ENCODE assay signal across 1 cellular context in the genomic region with DNA sequence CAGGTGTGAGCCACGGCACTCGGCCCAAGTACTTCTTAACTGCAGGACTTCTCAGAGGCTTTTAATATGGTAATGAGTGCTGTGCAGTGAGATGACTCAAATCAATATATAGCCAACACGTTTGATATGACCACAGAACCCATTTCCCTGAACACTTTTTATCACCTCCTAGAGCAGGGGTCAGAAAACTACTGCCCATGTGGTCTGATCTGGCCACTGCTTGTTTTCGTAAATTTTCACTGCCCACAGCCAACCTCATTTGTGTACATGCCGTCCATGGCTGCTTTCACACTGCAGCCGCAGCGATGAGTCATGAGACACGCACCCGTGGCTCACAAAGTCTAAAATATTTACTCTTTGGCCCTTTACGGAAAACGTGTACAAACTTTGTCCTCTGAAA.
A peak's percentile ranks its signal among the peaks of the same experiment; 100 is the strongest.
TF ChIP-seq lines count a peak whose summit lies in the region.

No MANE protein-coding gene starts in this region.

TF ChIP-seq in K562, 482 proteins besides CTCF, POLR2A, EP300 and RAD21:
- TF ChIP-seq, protein P1, sequence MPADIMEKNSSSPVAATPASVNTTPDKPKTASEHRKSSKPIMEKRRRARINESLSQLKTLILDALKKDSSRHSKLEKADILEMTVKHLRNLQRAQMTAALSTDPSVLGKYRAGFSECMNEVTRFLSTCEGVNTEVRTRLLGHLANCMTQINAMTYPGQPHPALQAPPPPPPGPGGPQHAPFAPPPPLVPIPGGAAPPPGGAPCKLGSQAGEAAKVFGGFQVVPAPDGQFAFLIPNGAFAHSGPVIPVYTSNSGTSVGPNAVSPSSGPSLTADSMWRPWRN (IDR thresholded peaks at IDR 0.05; ENCODE audit: low read depth) = no peak
- TF ChIP-seq ZNF239 (CRISPR knock-in tag; IDR thresholded peaks at IDR 0.05) (peak; percentile 60; the same call in 1 of the 2 replicates), MXI1 (IDR thresholded peaks at IDR 0.05; ENCODE audit: low read depth, low read length) (no peak), HSF4 (CRISPR knock-in tag; IDR thresholded peaks at IDR 0.05; ENCODE audit: borderline replicate concordance) (no peak)
- TF ChIP-seq, protein P2, sequence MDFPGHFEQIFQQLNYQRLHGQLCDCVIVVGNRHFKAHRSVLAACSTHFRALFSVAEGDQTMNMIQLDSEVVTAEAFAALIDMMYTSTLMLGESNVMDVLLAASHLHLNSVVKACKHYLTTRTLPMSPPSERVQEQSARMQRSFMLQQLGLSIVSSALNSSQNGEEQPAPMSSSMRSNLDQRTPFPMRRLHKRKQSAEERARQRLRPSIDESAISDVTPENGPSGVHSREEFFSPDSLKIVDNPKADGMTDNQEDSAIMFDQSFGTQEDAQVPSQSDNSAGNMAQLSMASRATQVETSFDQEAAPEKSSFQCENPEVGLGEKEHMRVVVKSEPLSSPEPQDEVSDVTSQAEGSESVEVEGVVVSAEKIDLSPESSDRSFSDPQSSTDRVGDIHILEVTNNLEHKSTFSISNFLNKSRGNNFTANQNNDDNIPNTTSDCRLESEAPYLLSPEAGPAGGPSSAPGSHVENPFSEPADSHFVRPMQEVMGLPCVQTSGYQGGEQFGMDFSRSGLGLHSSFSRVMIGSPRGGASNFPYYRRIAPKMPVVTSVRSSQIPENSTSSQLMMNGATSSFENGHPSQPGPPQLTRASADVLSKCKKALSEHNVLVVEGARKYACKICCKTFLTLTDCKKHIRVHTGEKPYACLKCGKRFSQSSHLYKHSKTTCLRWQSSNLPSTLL (IDR thresholded peaks at IDR 0.05) = no peak
